In genomic region chr10:123346581-123346980, GRCh38 we compare ENCODE assay signal across 1 cellular context.
TF ChIP-seq lines count a peak whose summit lies in the region.

No MANE protein-coding gene starts in this region.

TF ChIP-seq in K562, 482 proteins besides CTCF, POLR2A, EP300 and RAD21 (continued from another document):
- peak; percentile 53 for TF ChIP-seq ZBTB40 (IDR thresholded peaks at IDR 0.05)
- no peak for TF ChIP-seq ZBTB40 (CRISPR knock-in tag; IDR thresholded peaks at IDR 0.05)
- no peak for TF ChIP-seq XRCC3 (IDR thresholded peaks at IDR 0.05)
- TF ChIP-seq ZNF239 (CRISPR knock-in tag; IDR thresholded peaks at IDR 0.05): no peak
- TF ChIP-seq RNF2 (IDR thresholded peaks at IDR 0.05): no peak
- no peak for TF ChIP-seq HDAC8 (tag; IDR thresholded peaks at IDR 0.05)
- TF ChIP-seq HDAC2 (IDR thresholded peaks at IDR 0.05): no peak
